In genomic region chr10:90051474-90051873, GRCh38 we compare ENCODE assay signal across 1 cellular context.
TF ChIP-seq lines count a peak whose summit lies in the region.

No MANE protein-coding gene starts in this region.

TF ChIP-seq in GM23338, 12 proteins besides CTCF, POLR2A, EP300 and RAD21 (continued from another document):
- TF ChIP-seq POLR2AphosphoS5 (IDR thresholded peaks at IDR 0.05; ENCODE audit: low read depth) = no peak
TF ChIP-seq in GM23338: peak in this region for 0.
